In genomic region chr12:97756741-97757140, GRCh38 we compare ENCODE assay signal across 17 cellular contexts.
A peak's percentile ranks its signal among the peaks of the same experiment; 100 is the strongest.
DNase-seq lines count a peak whose midpoint lies in the region; ATAC-seq, FAIRE-seq and TF ChIP-seq lines count a peak whose summit lies in the region.
"Had no signal": no experiment of that assay in that cellular context is flagged by ENCODE, and none has a peak within 500 bp of the region (broad histone marks: within the 10 kb centered on the region; RNA-seq: fewer than 3 reads in every experiment).

No MANE protein-coding gene starts in this region.

- H3K9me3 ChIP-seq in ascending aorta (no peaks in the 10 kb centered on the region), left ventricle myocardium inferior (replicated peaks) (peaks cover 11% of the 10 kb centered on the region), sigmoid colon (peaks cover 0 to 2% (median 0%) of the 10 kb centered on the region in 4 donors), upper lobe of left lung (no peaks in the 10 kb centered on the region)
- H3K9me3 ChIP-seq: BLaER1 had no signal

- peak in 1 of 2 donors; percentile 8 for ATAC-seq in upper lobe of left lung (ENCODE audit: low FRiP score in 2 of 2)
- ATAC-seq in activated CD8-positive, alpha-beta T cell treated with anti-CD3 and anti-CD28 coated beads for 36 hours = no peak

- TF ChIP-seq CTCF in ascending aorta (IDR thresholded peaks at IDR 0.05) (no peak), left ventricle myocardium inferior (IDR thresholded peaks at IDR 0.05; ENCODE audit: borderline replicate concordance) (no peak), sigmoid colon (IDR thresholded peaks at IDR 0.05) (no peak), upper lobe of left lung (IDR thresholded peaks at IDR 0.05) (no peak), D721Med (IDR thresholded peaks at IDR 0.05; ENCODE audit: insufficient read depth, missing control alignments) (no peak)
- no peak for TF ChIP-seq CTCF in activated CD8-positive, alpha-beta T cell treated with anti-CD3 and anti-CD28 coated beads for 36 hours (IDR thresholded peaks at IDR 0.05)

- CTCF ChIA-PET in activated CD8-positive, alpha-beta T cell treated with anti-CD3 and anti-CD28 coated beads for 36 hours (lab: Charles Lee) = no interaction called here

- no peaks in the 10 kb centered on the region for H3K27me3 ChIP-seq in ascending aorta
- no peaks in the 10 kb centered on the region for H3K27me3 ChIP-seq in left ventricle myocardium inferior (ENCODE audit: low read depth)
- no peaks in the 10 kb centered on the region for H3K27me3 ChIP-seq in sigmoid colon
- no peaks in the 10 kb centered on the region for H3K27me3 ChIP-seq in upper lobe of left lung
- H3K27me3 ChIP-seq: BLaER1 had no signal

- no peak overlapping the region for H3K4me3 Mint-ChIP-seq in activated CD8-positive, alpha-beta T cell treated with anti-CD3 and anti-CD28 coated beads for 36 hours

- H3K4me3 ChIP-seq in ascending aorta (no peak overlapping the region), left ventricle myocardium inferior (no peak overlapping the region), sigmoid colon (no peak overlapping the region), upper lobe of left lung (no peak overlapping the region)
- H3K4me3 ChIP-seq: BLaER1 had no signal

- TF ChIP-seq EP300 in sigmoid colon (IDR thresholded peaks at IDR 0.05) (no peak), upper lobe of left lung (IDR thresholded peaks at IDR 0.05) (no peak)

- TF ChIP-seq POLR2A in sigmoid colon (IDR thresholded peaks at IDR 0.05) (no peak), upper lobe of left lung (IDR thresholded peaks at IDR 0.05) (no peak)

- no peak overlapping the region for H3K27ac Mint-ChIP-seq in activated CD8-positive, alpha-beta T cell treated with anti-CD3 and anti-CD28 coated beads for 36 hours

- no peaks in the 10 kb centered on the region for H3K27me3 Mint-ChIP-seq in activated CD8-positive, alpha-beta T cell treated with anti-CD3 and anti-CD28 coated beads for 36 hours

- intact Hi-C loops in ascending aorta (cut with DNase I) (no loop called here), left ventricle myocardium inferior (cut with micrococcal nuclease) (no loop called here), sigmoid colon (cut with DNase I) (no loop called here)
- intact Hi-C loops in activated CD8-positive, alpha-beta T cell treated with anti-CD3 and anti-CD28 coated beads for 36 hours (cut with micrococcal nuclease) = no loop called here

- DNase-seq in ascending aorta (ENCODE audit: low spot score in 2 of 2) = no peak
- DNase-seq in left ventricle myocardium inferior = no peak
- no peak for DNase-seq in sigmoid colon
- DNase-seq in upper lobe of left lung = no peak
- no peak for DNase-seq in RPMI8226
- no peak for DNase-seq in activated CD8-positive, alpha-beta T cell treated with anti-CD3 and anti-CD28 coated beads for 36 hours
- no peak for DNase-seq in stimulated activated CD8-positive, alpha-beta memory T cell treated with anti-CD3 and anti-CD28 coated beads, Interleukin-4, amount 100 ng/mL, for 48 hours
- no peak for DNase-seq in D721Med (ENCODE audit: insufficient read length, low spot score)
- DNase-seq: DMS 273 treated with DMSO at 0.1 percent for 48 hours, Karpas-422, MV-4-11, NCI-H1417 treated with DMSO at 0.1 percent for 48 hours, NCI-H2081 treated with DMSO at 0.1 percent for 48 hours, NCI-H524 treated with DMSO at 0.1 percent for 48 hours had no signal

- H3K36me3 Mint-ChIP-seq in activated CD8-positive, alpha-beta T cell treated with anti-CD3 and anti-CD28 coated beads for 36 hours (ENCODE audit: low read depth) = no peaks in the 10 kb centered on the region

- H3K9me3 Mint-ChIP-seq in activated CD8-positive, alpha-beta T cell treated with anti-CD3 and anti-CD28 coated beads for 36 hours = peaks cover 2% of the 10 kb centered on the region

- no peaks in the 10 kb centered on the region for H3K4me1 Mint-ChIP-seq in activated CD8-positive, alpha-beta T cell treated with anti-CD3 and anti-CD28 coated beads for 36 hours (ENCODE audit: low read depth)

- H3K27ac ChIP-seq in ascending aorta (peak overlapping the region; percentile 68 to 70), left ventricle myocardium inferior (replicated peaks) (peak overlapping the region; percentile 63), sigmoid colon (peak overlapping the region in 3 of 4 donors; percentile 10 to 67 (median 41)), upper lobe of left lung (peak overlapping the region in 3 of 4 donors; percentile 31 to 65 (median 55))
- H3K27ac ChIP-seq: BLaER1, RWPE1 had no signal

- whole genome bisulfite sequencing in sigmoid colon, 2 donors = 84 to 88% methylated on average over 2 of the region's 2 CpGs
- 88 to 89% methylated on average over 2 of the region's 2 CpGs for WGBS in upper lobe of left lung, 2 donors

- no peak for FAIRE-seq in D721Med (lab: Jason Lieb, UNC)
- FAIRE-seq: H54 had no signal

- POLR2A ChIA-PET in activated CD8-positive, alpha-beta T cell treated with anti-CD3 and anti-CD28 coated beads for 36 hours (lab: Charles Lee) = no interaction called here

- H3K36me3 ChIP-seq in ascending aorta = no peaks in the 10 kb centered on the region
- H3K36me3 ChIP-seq in left ventricle myocardium inferior = no peaks in the 10 kb centered on the region
- no peaks in the 10 kb centered on the region for H3K36me3 ChIP-seq in sigmoid colon
- no peaks in the 10 kb centered on the region for H3K36me3 ChIP-seq in upper lobe of left lung
- H3K36me3 ChIP-seq: BLaER1 had no signal

- H3K4me1 ChIP-seq in ascending aorta (peaks cover 0 to 2% of the 10 kb centered on the region in 2 donors), left ventricle myocardium inferior (no peaks in the 10 kb centered on the region), sigmoid colon (no peaks in the 10 kb centered on the region), upper lobe of left lung (peaks cover 0 to 5% (median 1%) of the 10 kb centered on the region in 4 donors)
- H3K4me1 ChIP-seq: BLaER1 had no signal
